ENCODE assay signal across 29 cellular contexts in genomic region chr18:73791081-73791480, GRCh38.
A peak's percentile ranks its signal among the peaks of the same experiment; 100 is the strongest.
DNase-seq lines count a peak whose midpoint lies in the region; ATAC-seq and TF ChIP-seq lines count a peak whose summit lies in the region.
"Had no signal": no experiment of that assay in that cellular context is flagged by ENCODE, and none has a peak within 500 bp of the region (broad histone marks: within the 10 kb centered on the region; RNA-seq: fewer than 3 reads in every experiment).

No MANE protein-coding gene starts in this region.

- no peak overlapping the region for H3K27ac Mint-ChIP-seq in HFFc6
- H3K27ac Mint-ChIP-seq: activated CD4-positive, alpha-beta memory T cell treated with anti-CD3 and anti-CD28 coated beads for 36 hours; activated naive CD4-positive, alpha-beta T cell treated with anti-CD3 and anti-CD28 coated beads, Interleukin-2, amount 50 U/mL, for 24 hours; GM23338; type B pancreatic cell had no signal

- no peak for ATAC-seq in GM21381 (IDR thresholded peaks at IDR 0.05; ENCODE audit: unreplicated experiment)
- ATAC-seq in HG03039 (IDR thresholded peaks at IDR 0.05; ENCODE audit: unreplicated experiment), result no peak
- ATAC-seq: A549; activated CD4-positive, CD25-positive, alpha-beta regulatory T cell treated with anti-CD3 and anti-CD28 coated beads, Interleukin-2, amount 50 U/mL, for 24 hours; GM12878; GM23338; left colon; Panc1 had no signal

- H3K4me3 Mint-ChIP-seq in HFFc6, result no peak overlapping the region; the same call in 1 of the 2 replicates
- H3K4me3 Mint-ChIP-seq: activated CD4-positive, alpha-beta memory T cell treated with anti-CD3 and anti-CD28 coated beads for 36 hours; activated naive CD4-positive, alpha-beta T cell treated with anti-CD3 and anti-CD28 coated beads, Interleukin-2, amount 50 U/mL, for 24 hours; GM23338; type B pancreatic cell had no signal

- H3K36me3 ChIP-seq in WERI-Rb-1, result no peaks in the 10 kb centered on the region
- H3K36me3 ChIP-seq: MG63, spleen had no signal

- H3K4me1 Mint-ChIP-seq in HFFc6 (ENCODE audit: low read depth), result peaks cover 45% of the 10 kb centered on the region
- H3K4me1 Mint-ChIP-seq: activated naive CD4-positive, alpha-beta T cell treated with anti-CD3 and anti-CD28 coated beads, Interleukin-2, amount 50 U/mL, for 24 hours had no signal

- H3K27me3 ChIP-seq in WERI-Rb-1 (ENCODE audit: insufficient read depth, low read depth, severe bottlenecking), result no peaks in the 10 kb centered on the region
- H3K27me3 ChIP-seq: hepatocyte, MG63, spleen had no signal

- no peaks in the 10 kb centered on the region for H3K9me3 Mint-ChIP-seq in HFFc6
- H3K9me3 Mint-ChIP-seq: activated CD4-positive, alpha-beta memory T cell treated with anti-CD3 and anti-CD28 coated beads for 36 hours; activated naive CD4-positive, alpha-beta T cell treated with anti-CD3 and anti-CD28 coated beads, Interleukin-2, amount 50 U/mL, for 24 hours; GM23338 had no signal

- TF ChIP-seq CTCF in AG09309 (IDR thresholded peaks at IDR 0.05; ENCODE audit: control insufficient read depth, insufficient read depth, low read depth, low read length, missing control alignments), result no peak
- no peak for TF ChIP-seq CTCF in HFFc6 (IDR thresholded peaks at IDR 0.05)
- TF ChIP-seq CTCF in foreskin fibroblast (IDR thresholded peaks at IDR 0.05; ENCODE audit: low read depth, low read length), result no peak
- no peak for TF ChIP-seq CTCF in WERI-Rb-1 (IDR thresholded peaks at IDR 0.05; ENCODE audit: low read depth, low read length)

- DNase-seq in AG09309 (ENCODE audit: low read depth), result peak; percentile 75
- peak; percentile 63 for DNase-seq in HFFc6
- peak; percentile 12 for DNase-seq in brain pericyte (ENCODE audit: low read depth, low spot score)
- DNase-seq in foreskin fibroblast, result peak; percentile 56 to 77
- no peak for DNase-seq in WERI-Rb-1
- DNase-seq in SKM-1 treated with dmso at 0.1 percent for 144 hours (lab: John Stamatoyannopoulos, UW; ENCODE audit: unreplicated experiment), result no peak
- DNase-seq: activated CD4-positive, alpha-beta memory T cell treated with anti-CD3 and anti-CD28 coated beads for 36 hours; activated CD8-positive, alpha-beta memory T cell treated with anti-CD3 and anti-CD28 coated beads, Interleukin-2, amount 50 U/mL, for 4 hours; Calu3; central memory CD4-positive, alpha-beta T cell; dermis blood vessel endothelial cell; DND-41; left colon; MG63; NCI-H2029; NCI-H526 treated with DMSO at 0.1 percent for 48 hours; spleen; T-helper 1 cell had no signal

- H3K27me3 Mint-ChIP-seq in HFFc6 (ENCODE audit: insufficient read depth), result no peaks in the 10 kb centered on the region
- H3K27me3 Mint-ChIP-seq: activated CD4-positive, alpha-beta memory T cell treated with anti-CD3 and anti-CD28 coated beads for 36 hours; type B pancreatic cell had no signal

- no peak overlapping the region for H3K4me3 ChIP-seq in AG09309 (ENCODE audit: control insufficient read depth, low read depth, low read length)
- no peak overlapping the region for H3K4me3 ChIP-seq in foreskin fibroblast (ENCODE audit: low read depth in 1 of 2, low read length in 2 of 2)
- H3K4me3 ChIP-seq in WERI-Rb-1 (ENCODE audit: low read depth, low read length), result no peak overlapping the region
- H3K4me3 ChIP-seq: A549, GM12878, GM23338, hepatocyte, MG63, spleen had no signal

- no peak overlapping the region for H3K27ac ChIP-seq in WERI-Rb-1
- H3K27ac ChIP-seq: A549, hepatocyte, parathyroid adenoma, spleen had no signal

- no peaks in the 10 kb centered on the region for H3K9me3 ChIP-seq in WERI-Rb-1 (ENCODE audit: severe bottlenecking)
- H3K9me3 ChIP-seq: A549, MG63, spleen had no signal

- peaks cover 7% of the 10 kb centered on the region; the same call in 1 of the 2 replicates for H3K36me3 Mint-ChIP-seq in HFFc6 (ENCODE audit: low read depth)
- H3K36me3 Mint-ChIP-seq: activated CD4-positive, alpha-beta memory T cell treated with anti-CD3 and anti-CD28 coated beads for 36 hours; activated naive CD4-positive, alpha-beta T cell treated with anti-CD3 and anti-CD28 coated beads, Interleukin-2, amount 50 U/mL, for 24 hours; type B pancreatic cell had no signal

Comparison
In these comparisons a context has a peak if more than half of its experiments do, and no peak if none do; other contexts are left out.
1. DNase-seq: peak in AG09309 (single experiment), HFFc6 (single experiment), brain pericyte (single experiment) and foreskin fibroblast (2 of 2); none in WERI-Rb-1 (single experiment) and SKM-1 treated with dmso at 0.1 percent for 144 hours (single experiment).